ENCODE assay signal across 28 cellular contexts in genomic region chr21:44420416-44421205, GRCh38. TPM values are rescaled to one million over a fixed set of nuclear protein-coding genes. Genes with fewer than 3 reads are reported as not detected.
DNase-seq lines count a peak whose midpoint lies in the region; ATAC-seq and TF ChIP-seq lines count a peak whose summit lies in the region.
"Had no signal": no experiment of that assay in that cellular context is flagged by ENCODE, and none has a peak within 500 bp of the region (broad histone marks: within the 10 kb centered on the region; RNA-seq: fewer than 3 reads in every experiment).

No MANE protein-coding gene starts in this region.

- H3K4me3 ChIP-seq in right cardiac atrium (ENCODE audit: low read length): no peak overlapping the region
- no peak overlapping the region for H3K4me3 ChIP-seq in RWPE2 (ENCODE audit: severe bottlenecking)
- no peak overlapping the region for H3K4me3 ChIP-seq in left lung
- no peak overlapping the region for H3K4me3 ChIP-seq in suprapubic skin
- H3K4me3 ChIP-seq in trophoblast cell (ENCODE audit: low read depth, low read length): no peak overlapping the region
- H3K4me3 ChIP-seq: K562, prostate gland, uterus had no signal

- no peak for TF ChIP-seq POLR2A in suprapubic skin (IDR thresholded peaks at IDR 0.05)

- H2AK5ac ChIP-seq in trophoblast cell (ENCODE audit: low read length): no peak overlapping the region

- peak; percentile 22 for DNase-seq in Right ventricle myocardium inferior (ENCODE audit: missing footprints)
- DNase-seq in right cardiac atrium: no peak
- DNase-seq in RWPE2 (ENCODE audit: low spot score): peak; percentile 27
- DNase-seq in left lung: peak; percentile 9 to 47
- DNase-seq in suprapubic skin (ENCODE audit: low spot score in 2 of 2): peak; percentile 28 to 48
- DNase-seq in effector memory CD8-positive, alpha-beta T cell: no peak
- no peak for DNase-seq in trophoblast cell
- DNase-seq: activated CD4-positive, alpha-beta T cell treated with anti-CD3 and anti-CD28 coated beads, Interleukin-2, amount 10 ng/mL, durations not matched to agents 7 days and 5 days; activated naive CD4-positive, alpha-beta T cell; activated T-cell treated with anti-CD3 and anti-CD28 coated beads, Interleukin-2, amount 50 U/mL, for 4 hours; cerebellar nuclear complex; DMS 273 treated with DMSO at 0.1 percent for 48 hours; hypothalamus; mesenchymal stem cell; NCI-H1092 treated with DMSO at 0.1 percent for 48 hours; NCI-H1694 treated with DMSO at 0.1 percent for 48 hours; NCI-H446; NCI-H82; uterus had no signal

- no peak overlapping the region for H4K91ac ChIP-seq in trophoblast cell (ENCODE audit: low read depth, low read length)

- ATAC-seq in Right ventricle myocardium inferior (no peak), right cardiac atrium (no peak), RWPE2 (ENCODE audit: low read depth) (no peak), left lung (no peak), GM18502 (IDR thresholded peaks at IDR 0.05; ENCODE audit: poor library complexity, unreplicated experiment) (no peak)
- no peak for ATAC-seq in effector memory CD8-positive, alpha-beta T cell (replicated peaks)
- ATAC-seq: activated T-cell treated with anti-CD3 and anti-CD28 coated beads, Interleukin-2, amount 50 U/mL, for 4 hours; K562; left colon; stimulated activated memory B cell treated with anti-CD40 and anti-IgM and Interleukin-4, amounts not matched to agents 10 μg/mL and 1 μg/mL and 100 μg/mL, for 72 hours had no signal

- H3K14ac ChIP-seq in trophoblast cell (ENCODE audit: low read length): no peak overlapping the region

- H3K27me3 Mint-ChIP-seq in effector memory CD8-positive, alpha-beta T cell: no peaks in the 10 kb centered on the region
- H3K27me3 Mint-ChIP-seq: activated CD4-positive, alpha-beta T cell treated with anti-CD3 and anti-CD28 coated beads, Interleukin-2, amount 10 ng/mL, durations not matched to agents 7 days and 5 days; B cell; stimulated activated memory B cell treated with anti-CD40 and anti-IgM and Interleukin-4, amounts not matched to agents 10 μg/mL and 1 μg/mL and 100 μg/mL, for 72 hours had no signal

- H3K79me2 ChIP-seq in trophoblast cell (ENCODE audit: control insufficient read depth, insufficient read depth, low read length, poor library complexity): no peaks in the 10 kb centered on the region

- no peak overlapping the region for H4K8ac ChIP-seq in trophoblast cell (ENCODE audit: low read depth, low read length)

- 78% methylated on average over 14 of the region's 14 CpGs for WGBS in right cardiac atrium
- 85% methylated on average over 13 of the region's 14 CpGs for WGBS in suprapubic skin
- WGBS in trophoblast cell (ENCODE audit: extremely low coverage, insufficient coverage, insufficient read length): no CpG with 5 or more reads among the region's 14 CpGs

- no peak overlapping the region for H2BK5ac ChIP-seq in trophoblast cell (ENCODE audit: low read depth, low read length, poor library complexity)

- H3K36me3 ChIP-seq in RWPE2 (ENCODE audit: low read depth): no peaks in the 10 kb centered on the region
- peaks cover 0 to 76% of the 10 kb centered on the region in 2 donors for H3K36me3 ChIP-seq in left lung
- no peaks in the 10 kb centered on the region for H3K36me3 ChIP-seq in suprapubic skin
- H3K36me3 ChIP-seq in trophoblast cell (ENCODE audit: control insufficient read depth in 1 of 2, insufficient read depth in 2 of 2, low read length in 2 of 2): no peaks in the 10 kb centered on the region
- H3K36me3 ChIP-seq: prostate gland, uterus had no signal

- TF ChIP-seq CTCF in RWPE2 (IDR thresholded peaks at IDR 0.05; ENCODE audit: poor library complexity, severe bottlenecking): no peak
- TF ChIP-seq CTCF in left lung (IDR thresholded peaks at IDR 0.05): no peak
- no peak for TF ChIP-seq CTCF in suprapubic skin (IDR thresholded peaks at IDR 0.05)

- no peaks in the 10 kb centered on the region for H3K4me1 Mint-ChIP-seq in effector memory CD8-positive, alpha-beta T cell (ENCODE audit: low read depth in 2 of 2)
- H3K4me1 Mint-ChIP-seq: activated CD4-positive, alpha-beta T cell treated with anti-CD3 and anti-CD28 coated beads, Interleukin-2, amount 10 ng/mL, durations not matched to agents 7 days and 5 days; brain had no signal

- no peaks in the 10 kb centered on the region for H3K36me3 Mint-ChIP-seq in effector memory CD8-positive, alpha-beta T cell (ENCODE audit: insufficient read depth)
- H3K36me3 Mint-ChIP-seq: brain had no signal

- no peak overlapping the region for H3K9ac ChIP-seq in trophoblast cell (ENCODE audit: low read length)

- H3K4ac ChIP-seq in trophoblast cell (ENCODE audit: low read depth, low read length): no peak overlapping the region

- H4K12ac ChIP-seq in trophoblast cell (ENCODE audit: low read depth, low read length): no peak overlapping the region

- H2BK12ac ChIP-seq in trophoblast cell (ENCODE audit: low read length): no peak overlapping the region

- H3K9me3 ChIP-seq in right cardiac atrium (ENCODE audit: control insufficient read depth, low read length) (no peaks in the 10 kb centered on the region), RWPE2 (ENCODE audit: severe bottlenecking) (no peaks in the 10 kb centered on the region), left lung (no peaks in the 10 kb centered on the region), suprapubic skin (no peaks in the 10 kb centered on the region), trophoblast cell (ENCODE audit: insufficient read depth, low read depth, low read length) (peaks cover 36% of the 10 kb centered on the region)
- H3K9me3 ChIP-seq: neutrophil, prostate gland, uterus had no signal

- H3K4me2 ChIP-seq in trophoblast cell (ENCODE audit: low read length): no peak overlapping the region

- H3K79me1 ChIP-seq in trophoblast cell (ENCODE audit: low read length): no peaks in the 10 kb centered on the region

- peaks cover 5 to 9% of the 10 kb centered on the region in 2 donors for H3K9me3 Mint-ChIP-seq in effector memory CD8-positive, alpha-beta T cell

- intact Hi-C loops in Right ventricle myocardium inferior (cut with DNase I): no loop called here
- intact Hi-C loops in right cardiac atrium (cut with DNase I): no loop called here
- intact Hi-C loops in left lung (cut with DNase I): no loop called here

- peak overlapping the region in 1 of 2 donors; percentile 4 for H3K27ac Mint-ChIP-seq in effector memory CD8-positive, alpha-beta T cell
- H3K27ac Mint-ChIP-seq: B cell; brain; stimulated activated memory B cell treated with anti-CD40 and anti-IgM and Interleukin-4, amounts not matched to agents 10 μg/mL and 1 μg/mL and 100 μg/mL, for 72 hours had no signal

- H2AFZ ChIP-seq in trophoblast cell (ENCODE audit: insufficient read depth, low read length, poor library complexity): no peak overlapping the region

- H3K4me1 ChIP-seq in right cardiac atrium (ENCODE audit: control insufficient read depth, insufficient read depth, low read length): no peaks in the 10 kb centered on the region
- H3K4me1 ChIP-seq in RWPE2 (ENCODE audit: insufficient read depth, poor library complexity, severe bottlenecking): no peaks in the 10 kb centered on the region
- no peaks in the 10 kb centered on the region for H3K4me1 ChIP-seq in left lung
- no peaks in the 10 kb centered on the region for H3K4me1 ChIP-seq in suprapubic skin
- H3K4me1 ChIP-seq in trophoblast cell (ENCODE audit: control insufficient read depth in 1 of 2, insufficient read depth in 2 of 2, low read length in 2 of 2): no peaks in the 10 kb centered on the region
- H3K4me1 ChIP-seq: prostate gland, uterus had no signal

- H3K23ac ChIP-seq in trophoblast cell (ENCODE audit: low read length): no peak overlapping the region

- H2BK120ac ChIP-seq in trophoblast cell (ENCODE audit: insufficient read depth, low read length, poor library complexity): no peak overlapping the region

- H3K18ac ChIP-seq in trophoblast cell (ENCODE audit: low read length): no peak overlapping the region

- no peaks in the 10 kb centered on the region for H3K27me3 ChIP-seq in right cardiac atrium (ENCODE audit: control insufficient read depth, insufficient read depth)
- H3K27me3 ChIP-seq in RWPE2 (ENCODE audit: insufficient read depth, poor library complexity, severe bottlenecking): peaks cover 8% of the 10 kb centered on the region
- H3K27me3 ChIP-seq in left lung: peaks cover 0 to 22% of the 10 kb centered on the region in 2 donors
- H3K27me3 ChIP-seq in suprapubic skin: peaks cover 26% of the 10 kb centered on the region
- no peaks in the 10 kb centered on the region for H3K27me3 ChIP-seq in trophoblast cell (ENCODE audit: insufficient read depth, low read length)
- H3K27me3 ChIP-seq: neutrophil had no signal

- TF ChIP-seq EP300 in suprapubic skin (IDR thresholded peaks at IDR 0.05): no peak

- H3K27ac ChIP-seq in right cardiac atrium (ENCODE audit: low read length) (no peak overlapping the region), RWPE2 (ENCODE audit: poor library complexity, severe bottlenecking) (no peak overlapping the region), left lung (no peak overlapping the region), suprapubic skin (no peak overlapping the region), trophoblast cell (ENCODE audit: low read depth, low read length) (no peak overlapping the region)
- H3K27ac ChIP-seq: neutrophil, prostate gland, uterus had no signal

- H3K4me3 Mint-ChIP-seq in effector memory CD8-positive, alpha-beta T cell: no peak overlapping the region
- H3K4me3 Mint-ChIP-seq: activated CD4-positive, alpha-beta T cell treated with anti-CD3 and anti-CD28 coated beads, Interleukin-2, amount 10 ng/mL, durations not matched to agents 7 days and 5 days; activated T-cell treated with anti-CD3 and anti-CD28 coated beads, Interleukin-2, amount 50 U/mL, for 4 hours; B cell; brain; stimulated activated memory B cell treated with anti-CD40 and anti-IgM and Interleukin-4, amounts not matched to agents 10 μg/mL and 1 μg/mL and 100 μg/mL, for 72 hours had no signal

RNA-seq across cellular contexts. Expression of gene LRRC3, which starts 34.7 kb away (rescaled TPM):
- 3.3 TPM for total RNA-seq in Right ventricle myocardium inferior
- 1 to 10 TPM in 3 of 4 donors, under 1 TPM in 1; 0.89 to 1.1 (median 1.0) TPM for total RNA-seq in right cardiac atrium
- 0.93 TPM for polyA plus RNA-seq in right cardiac atrium
- 1 to 10 TPM; 2.4 to 5.7 TPM for total RNA-seq in left lung
- total RNA-seq in suprapubic skin: 1 to 10 TPM; 3.9 to 6.2 (median 4.7) TPM
- 4.8 and 5.0 TPM in 2 replicates for polyA plus RNA-seq in trophoblast cell (2013)
- total RNA-seq: myocyte had no signal

Comparison
In these comparisons a context has a peak if more than half of its experiments do, and no peak if none do; other contexts are left out.
1. DNase-seq: peak in Right ventricle myocardium inferior (single experiment), RWPE2 (single experiment), left lung (2 of 2) and suprapubic skin (2 of 2); none in right cardiac atrium (0 of 3), effector memory CD8-positive, alpha-beta T cell (0 of 3) and trophoblast cell (0 of 2).